In the genomic region with DNA sequence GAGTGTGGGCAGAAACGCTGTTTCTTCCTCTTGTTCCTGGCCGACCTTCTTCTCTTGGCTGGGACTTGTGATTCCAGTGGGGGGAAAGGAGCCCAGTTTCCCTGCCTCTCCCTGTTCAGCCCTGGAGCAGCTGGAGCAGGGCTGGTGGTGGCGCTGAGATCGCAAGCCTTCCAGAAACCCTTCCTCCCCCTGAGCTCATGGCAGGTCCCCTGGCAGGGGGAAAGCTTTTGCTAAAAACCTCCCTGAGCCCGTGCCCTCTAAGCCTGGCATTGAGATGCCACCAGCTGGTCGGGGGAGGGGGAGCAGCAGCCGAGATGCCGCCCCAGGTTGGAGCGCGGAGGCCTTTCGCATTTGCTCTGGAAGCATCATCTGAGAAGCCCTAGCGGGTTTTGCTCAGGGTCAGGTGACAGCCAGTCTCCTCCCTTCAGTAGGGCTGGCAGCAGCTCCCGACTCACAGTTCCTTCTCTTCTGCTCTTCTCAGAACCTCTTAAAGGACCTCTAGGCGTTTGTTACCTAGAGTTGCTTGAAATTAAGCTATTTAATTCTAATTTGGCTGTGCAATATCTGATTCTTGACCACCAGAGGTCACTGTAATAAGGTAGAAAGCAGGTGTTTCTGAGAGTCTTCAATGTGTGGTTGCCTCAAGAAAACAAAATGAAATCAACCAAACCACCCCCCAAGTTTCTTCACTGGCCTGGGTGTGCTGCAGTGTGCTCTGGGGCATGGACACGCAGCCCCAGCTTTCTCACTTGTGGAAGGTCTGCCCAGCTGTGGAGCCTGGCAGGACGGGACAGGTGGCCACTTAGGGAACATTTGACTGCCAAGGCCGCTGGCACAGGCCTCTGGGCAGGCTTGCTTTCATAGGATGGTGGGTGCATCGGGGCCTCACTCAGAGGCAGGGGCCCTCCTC, we compare ENCODE assay signal across 8 cellular contexts.
DNase-seq lines count a peak whose midpoint lies in the region; ATAC-seq and TF ChIP-seq lines count a peak whose summit lies in the region.

No MANE protein-coding gene starts in this region.

- no peak for ATAC-seq in HG03378 (IDR thresholded peaks at IDR 0.05; ENCODE audit: unreplicated experiment)
- ATAC-seq in GM21737 (IDR thresholded peaks at IDR 0.05; ENCODE audit: unreplicated experiment): no peak

- DNase-seq in AG08395 (ENCODE audit: low spot score) (peak; percentile 55), NCI-H2196 treated with DMSO at 0.1 percent for 48 hours (lab: John Stamatoyannopoulos, UW; ENCODE audit: unreplicated experiment) (peak; percentile 22), caudate nucleus (lab: John Stamatoyannopoulos, UW) (peak in 39 of 61 donors; percentile 8 to 81 (median 33)), myocyte (ENCODE audit: low read depth) (peak; percentile 11)
- DNase-seq in stimulated activated CD4-positive, alpha-beta T cell treated with anti-CD3 and anti-CD28 coated beads, Interleukin-2, amount 100 ng/mL, for 48 hours: no peak

- H3K27ac ChIP-seq in caudate nucleus (ENCODE audit: low read depth, low read length): peak overlapping the region; percentile 33

- TF ChIP-seq CTCF in GM12874 (IDR thresholded peaks at IDR 0.05; ENCODE audit: insufficient read depth, low read depth, low read length): peak; percentile 34; the same call in 1 of the 2 replicates

Comparison
In these comparisons a context has a peak if more than half of its experiments do, and no peak if none do; other contexts are left out.
1. DNase-seq: peak in AG08395 (single experiment), NCI-H2196 treated with DMSO at 0.1 percent for 48 hours (single experiment), caudate nucleus (39 of 61) and myocyte (single experiment); none in stimulated activated CD4-positive, alpha-beta T cell treated with anti-CD3 and anti-CD28 coated beads, Interleukin-2, amount 100 ng/mL, for 48 hours (0 of 2).